27 cellular contexts compared by ENCODE assay signal in the genomic region with DNA sequence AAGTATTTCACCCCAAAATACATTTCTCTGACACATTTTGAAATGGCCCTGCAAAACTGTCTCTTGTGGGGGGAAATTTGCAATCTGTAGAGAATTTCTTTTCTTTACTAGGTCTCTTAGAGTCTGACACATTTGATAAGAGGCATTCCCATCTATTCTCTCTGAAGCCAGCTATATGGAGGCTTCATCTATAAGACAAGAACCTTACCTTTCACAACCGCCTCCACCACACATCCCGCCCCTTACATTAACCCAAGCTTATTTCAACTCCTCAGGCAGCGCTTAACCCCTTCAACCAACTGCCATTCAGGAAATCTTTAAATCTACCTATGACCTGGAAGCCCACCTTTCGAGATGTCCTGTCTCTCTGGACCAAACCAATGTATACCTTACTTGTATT.
"Had no signal": no experiment of that assay in that cellular context is flagged by ENCODE, and none has a peak within 500 bp of the region (broad histone marks: within the 10 kb centered on the region; RNA-seq: fewer than 3 reads in every experiment).

No MANE protein-coding gene starts in this region.

- H3K27ac Mint-ChIP-seq: immature natural killer cell; naive thymus-derived CD4-positive, alpha-beta T cell; natural killer cell treated with Interleukin-12 subunit alpha and Interleukin-12 subunit beta and Interleukin-15 and Interleukin-18, amount 100 ng/mL, for 72 hours; progenitor cell of endocrine pancreas; stimulated activated naive B cell treated with anti-CD40 and anti-IgM and Interleukin-4, amounts not matched to agents 10 μg/mL and 1 μg/mL and 100 μg/mL, for 72 hours had no signal

- H3K36me3 Mint-ChIP-seq: immature natural killer cell; naive thymus-derived CD4-positive, alpha-beta T cell; natural killer cell treated with Interleukin-12 subunit alpha and Interleukin-12 subunit beta and Interleukin-15 and Interleukin-18, amount 100 ng/mL, for 72 hours had no signal

- H3K4me2 ChIP-seq: smooth muscle cell had no signal

- H3K4me1 ChIP-seq: heart left ventricle, left lung, lower lobe of right lung, right atrium auricular region, right lobe of liver, stomach, upper lobe of right lung had no signal

- H3K4me3 Mint-ChIP-seq: immature natural killer cell; naive thymus-derived CD4-positive, alpha-beta T cell; natural killer cell treated with Interleukin-12 subunit alpha and Interleukin-12 subunit beta and Interleukin-15 and Interleukin-18, amount 100 ng/mL, for 72 hours; stimulated activated naive B cell treated with anti-CD40 and anti-IgM and Interleukin-4, amounts not matched to agents 10 μg/mL and 1 μg/mL and 100 μg/mL, for 72 hours had no signal

- H3K27me3 ChIP-seq: heart left ventricle, left lung, ovary, right atrium auricular region, right lobe of liver, stomach, tibial artery, upper lobe of right lung had no signal

- H3K9me3 ChIP-seq: lower lobe of right lung, ovary, right lobe of liver, tibial artery, upper lobe of right lung had no signal

- H3K36me3 ChIP-seq: heart left ventricle, left lung, lower lobe of right lung, ovary, right atrium auricular region, right lobe of liver, stomach, thoracic aorta, tibial artery, upper lobe of right lung had no signal

- ATAC-seq: heart left ventricle; left colon; left lung; lower lobe of right lung; mucosa of descending colon; naive thymus-derived CD4-positive, alpha-beta T cell; natural killer cell treated with Interleukin-12 subunit alpha and Interleukin-12 subunit beta and Interleukin-15 and Interleukin-18, amount 100 ng/mL, for 72 hours; right lobe of liver; stimulated activated naive B cell treated with anti-CD40 and anti-IgM and Interleukin-4, amounts not matched to agents 10 μg/mL and 1 μg/mL and 100 μg/mL, for 72 hours; stimulated activated naive CD8-positive, alpha-beta T cell treated with anti-CD3 and anti-CD28 coated beads, Interleukin-15, Interleukin-2, amounts not matched to agents 100 U/mL and 50 U/mL, for 24 hours; upper lobe of right lung had no signal

- H3K27me3 Mint-ChIP-seq: naive thymus-derived CD4-positive, alpha-beta T cell; natural killer cell treated with Interleukin-12 subunit alpha and Interleukin-12 subunit beta and Interleukin-15 and Interleukin-18, amount 100 ng/mL, for 72 hours; progenitor cell of endocrine pancreas; stimulated activated naive B cell treated with anti-CD40 and anti-IgM and Interleukin-4, amounts not matched to agents 10 μg/mL and 1 μg/mL and 100 μg/mL, for 72 hours had no signal

- H3K4me3 ChIP-seq: heart left ventricle, left lung, lower lobe of right lung, mucosa of descending colon, ovary, right atrium auricular region, right lobe of liver, smooth muscle cell, stomach, thoracic aorta, tibial artery, upper lobe of right lung had no signal

- H3K27ac ChIP-seq: heart left ventricle, left lung, lower lobe of right lung, ovary, right atrium auricular region, right lobe of liver, stomach, thoracic aorta, tibial artery, upper lobe of right lung had no signal

- H3K4me1 Mint-ChIP-seq: immature natural killer cell; naive thymus-derived CD4-positive, alpha-beta T cell had no signal

- DNase-seq: heart left ventricle; hypothalamus; immature natural killer cell; kidney; left colon; left lung; lower lobe of right lung; mammary epithelial cell; midbrain; mucosa of descending colon; naive thymus-derived CD4-positive, alpha-beta T cell; ovary; right lobe of liver; stimulated activated CD4-positive, alpha-beta T cell treated with anti-CD3 and anti-CD28 coated beads, Interleukin-15, amount 100 ng/mL, for 24 hours; stimulated activated CD4-positive, alpha-beta T cell treated with anti-CD3 and anti-CD28 coated beads, Interleukin-2, amount 100 ng/mL, for 24 hours; stimulated activated CD4-positive, alpha-beta T cell treated with anti-CD3 and anti-CD28 coated beads, Interleukin-4, amount 100 ng/mL, for 1 hour; stimulated activated naive B cell treated with anti-CD40 and anti-IgM and Interleukin-4, amounts not matched to agents 10 μg/mL and 1 μg/mL and 100 μg/mL, for 72 hours; stimulated activated naive CD8-positive, alpha-beta T cell treated with anti-CD3 and anti-CD28 coated beads, Interleukin-15, Interleukin-2, amounts not matched to agents 100 U/mL and 50 U/mL, for 24 hours; stomach; tibial artery; trophoblast cell; upper lobe of right lung had no signal
